In genomic region chr1:203287896-203288295, GRCh38 we compare ENCODE assay signal across 8 cellular contexts. TPM values are rescaled to one million over a fixed set of nuclear protein-coding genes. Genes with fewer than 3 reads are reported as not detected.
DNase-seq lines count a peak whose midpoint lies in the region; ATAC-seq and TF ChIP-seq lines count a peak whose summit lies in the region.

No MANE protein-coding gene starts in this region.

- no peak for TF ChIP-seq POLR2A in tibial nerve (IDR thresholded peaks at IDR 0.05)

- H3K4me1 ChIP-seq in mucosa of stomach (ENCODE audit: control insufficient read depth, insufficient read depth, low read length) (peaks cover 75% of the 10 kb centered on the region), tibial nerve (peaks cover 0 to 65% (median 54%) of the 10 kb centered on the region in 4 donors)

- ATAC-seq in GM21723 (IDR thresholded peaks at IDR 0.05; ENCODE audit: unreplicated experiment) (no peak), GM19397 (IDR thresholded peaks at IDR 0.05; ENCODE audit: unreplicated experiment) (no peak), GM21360 (IDR thresholded peaks at IDR 0.05; ENCODE audit: unreplicated experiment) (no peak)

- H3K27ac Mint-ChIP-seq in activated naive CD4-positive, alpha-beta T cell treated with anti-CD3 and anti-CD28 coated beads for 36 hours, result peak overlapping the region; percentile 99

- H3K27ac ChIP-seq in angular gyrus (ENCODE audit: low read depth, low read length) (peak overlapping the region; percentile 95), tibial nerve (peak overlapping the region; percentile 70 to 99 (median 96))

- H3K27me3 ChIP-seq in mucosa of stomach (ENCODE audit: control insufficient read depth, insufficient read depth, low read length) (no peaks in the 10 kb centered on the region), tibial nerve (no peaks in the 10 kb centered on the region)

- no peak for TF ChIP-seq EP300 in tibial nerve (IDR thresholded peaks at IDR 0.05)

- no peaks in the 10 kb centered on the region for H3K9me3 Mint-ChIP-seq in activated naive CD4-positive, alpha-beta T cell treated with anti-CD3 and anti-CD28 coated beads for 36 hours

- no peaks in the 10 kb centered on the region for H3K9me3 ChIP-seq in mucosa of stomach (ENCODE audit: control insufficient read depth, low read length)
- H3K9me3 ChIP-seq in tibial nerve, result no peaks in the 10 kb centered on the region

- no peak for TF ChIP-seq CTCF in tibial nerve (IDR thresholded peaks at IDR 0.05)

- WGBS in tibial nerve, 2 donors, result 73 to 74% methylated on average over 5 of the region's 5 CpGs

- H3K4me3 ChIP-seq in mucosa of stomach (ENCODE audit: low read length), result peak overlapping the region; percentile 21
- no peak overlapping the region for H3K4me3 ChIP-seq in tibial nerve

- no peaks in the 10 kb centered on the region for H3K36me3 ChIP-seq in mucosa of stomach (ENCODE audit: control insufficient read depth, insufficient read depth, low read length)
- no peaks in the 10 kb centered on the region for H3K36me3 ChIP-seq in tibial nerve

- CTCF ChIA-PET in activated naive CD4-positive, alpha-beta T cell treated with anti-CD3 and anti-CD28 coated beads for 36 hours (lab: Charles Lee), result interaction anchor here (1.0 to 8.2 kb wide), 7 partner anchors 10 to 53 kb away, joined by 3 to 98 read pairs (median 35); partner anchors contain the start of gene BTG2

- DNase-seq in activated naive CD4-positive, alpha-beta T cell treated with anti-CD3 and anti-CD28 coated beads for 36 hours, result no peak
- DNase-seq in activated naive CD4-positive, alpha-beta T cell treated with anti-CD3 and anti-CD28 coated beads, Interleukin-2, amount 50 U/mL, for 16 hours, result no peak
- DNase-seq in tibial nerve (ENCODE audit: low spot score in 2 of 2), result no peak

- H3K36me3 Mint-ChIP-seq in activated naive CD4-positive, alpha-beta T cell treated with anti-CD3 and anti-CD28 coated beads for 36 hours (ENCODE audit: low read depth), result no peaks in the 10 kb centered on the region

- intact Hi-C loops in activated naive CD4-positive, alpha-beta T cell treated with anti-CD3 and anti-CD28 coated beads for 36 hours (cut with micrococcal nuclease), result loop anchor here (1.0 to 10.0 kb wide), 6 partner anchors 10 to 1227 kb away; partner anchors contain the start of genes ATP2B4, KDM5B, LAX1 and MDM4

- peak overlapping the region; percentile 50 for H3K9ac ChIP-seq in mucosa of stomach (ENCODE audit: low read length)

- no peaks in the 10 kb centered on the region for H3K27me3 Mint-ChIP-seq in activated naive CD4-positive, alpha-beta T cell treated with anti-CD3 and anti-CD28 coated beads for 36 hours (ENCODE audit: low read depth)

- peaks cover 64% of the 10 kb centered on the region for H3K4me1 Mint-ChIP-seq in activated naive CD4-positive, alpha-beta T cell treated with anti-CD3 and anti-CD28 coated beads for 36 hours (ENCODE audit: low read depth)

- peak overlapping the region; percentile 83 for H3K4me3 Mint-ChIP-seq in activated naive CD4-positive, alpha-beta T cell treated with anti-CD3 and anti-CD28 coated beads for 36 hours

RNA-seq across cellular contexts. Expression of gene BTG2, which starts 17.4 kb away (rescaled TPM):
- 100 to 1,000 TPM; 106 to 109 TPM for total RNA-seq in activated naive CD4-positive, alpha-beta T cell treated with anti-CD3 and anti-CD28 coated beads for 36 hours
- total RNA-seq in tibial nerve, result 100 to 1,000 TPM; 153 to 208 (median 177) TPM

RNA-seq across cellular contexts. Expression of gene CHIT1, which starts 58.4 kb away (rescaled TPM):
- 1 to 10 TPM; 1.1 to 1.3 TPM for total RNA-seq in activated naive CD4-positive, alpha-beta T cell treated with anti-CD3 and anti-CD28 coated beads for 36 hours
- under 1 TPM in 2 of 4 donors, not detected in 2; 0.39 to 0.42 TPM for total RNA-seq in tibial nerve
